In genomic region chr14:63949696-63950095, GRCh38 we compare ENCODE assay signal across 18 cellular contexts.
DNase-seq lines count a peak whose midpoint lies in the region; ATAC-seq and TF ChIP-seq lines count a peak whose summit lies in the region.
"Had no signal": no experiment of that assay in that cellular context is flagged by ENCODE, and none has a peak within 500 bp of the region (broad histone marks: within the 10 kb centered on the region; RNA-seq: fewer than 3 reads in every experiment).

No MANE protein-coding gene starts in this region.

- dilution Hi-C loops in IMR-90 (cut with HindIII; ENCODE audit: low sequenced_read_pairs, unreplicated experiment) = no loop called here

- no peak overlapping the region for H2BK20ac ChIP-seq in IMR-90 (ENCODE audit: low read depth, low read length)

- POLR2A ChIA-PET in AG04449 (lab: Yijun Ruan, JAX) (no interaction called here), IMR-90 (lab: Charles Lee; ENCODE audit: unreplicated experiment) (interaction anchor here (0.6 kb wide), 1 partner anchor 485 kb away, joined by 3 read pairs; no protein-coding TSS in a partner anchor)

- no peak overlapping the region for H2AFZ ChIP-seq in IMR-90 (replicated peaks; ENCODE audit: low read length, poor library complexity)
- H2AFZ ChIP-seq: PC-9 had no signal

- TF ChIP-seq POLR2A in IMR-90 (IDR thresholded peaks at IDR 0.05; ENCODE audit: low read depth, low read length) = no peak
- no peak for TF ChIP-seq POLR2A in erythroblast (IDR thresholded peaks at IDR 0.05; ENCODE audit: low read length)

- H2AK9ac ChIP-seq in IMR-90 (replicated peaks; ENCODE audit: low read depth, low read length, poor library complexity) = no peak overlapping the region

- no peak overlapping the region for H3K23ac ChIP-seq in IMR-90 (ENCODE audit: low read depth, low read length)

- CTCF ChIA-PET in AG04449 (lab: Yijun Ruan, JAX) (interaction anchor here (1.0 to 1.2 kb wide), 3 partner anchors 13 to 354 kb away, joined by 3 read pairs; no protein-coding TSS in a partner anchor), IMR-90 (lab: Yijun Ruan, JAX) (no interaction called here)

- no TSS peak for BruUV-seq in IMR-90 (replicated peaks; lab: Mats Ljungman, UMichigan)

- H3K27ac ChIP-seq in IMR-90 (ENCODE audit: insufficient read depth, low read length) = no peak overlapping the region
- H3K27ac ChIP-seq: PC-9 had no signal

- H3K9me3 ChIP-seq in IMR-90 (ENCODE audit: control insufficient read depth, insufficient read depth, low read length) = no peaks in the 10 kb centered on the region
- H3K9me3 ChIP-seq: Caco-2 had no signal

- no peak overlapping the region for H3K4me3 ChIP-seq in AG04449 (ENCODE audit: low read depth, low read length)
- H3K4me3 ChIP-seq in IMR-90 (ENCODE audit: insufficient read depth, low read depth, low read length) = no peak overlapping the region
- H3K4me3 ChIP-seq in choroid plexus epithelial cell (ENCODE audit: low read depth, low read length) = no peak overlapping the region
- no peak overlapping the region for H3K4me3 ChIP-seq in foreskin fibroblast (ENCODE audit: low read depth in 1 of 2, low read length in 2 of 2)
- H3K4me3 ChIP-seq: PC-9 had no signal

- no peak overlapping the region for H2AK5ac ChIP-seq in IMR-90 (ENCODE audit: low read depth, low read length)

- no peak overlapping the region for H3K14ac ChIP-seq in IMR-90 (replicated peaks; ENCODE audit: low read depth, low read length)

- DNase-seq in AG04449 (ENCODE audit: low read depth, low spot score) = peak; percentile 5
- peak; percentile 65 for DNase-seq in IMR-90
- DNase-seq in choroid plexus epithelial cell (ENCODE audit: low read depth) = peak; percentile 32
- DNase-seq in foreskin fibroblast = peak; percentile 23 to 50
- DNase-seq in HUDEP-2 (lab: John Stamatoyannopoulos, UW; ENCODE audit: unreplicated experiment in 76 of 76) = no peak
- DNase-seq in erythroblast (lab: John Stamatoyannopoulos, UW) = no peak
- no peak for DNase-seq in pons (ENCODE audit: low spot score)
- DNase-seq: 8988T, AML-193, Caco-2, MM.1S, NCI-H1105 treated with DMSO at 0.1 percent for 48 hours, NCI-H187, NCI-H446 treated with DMSO at 0.1 percent for 48 hours, NCI-H774, PC-9 had no signal

- H4K20me1 ChIP-seq in IMR-90 (ENCODE audit: insufficient read depth, low read length) = no peaks in the 10 kb centered on the region

- H4K5ac ChIP-seq in IMR-90 (ENCODE audit: low read depth, low read length) = no peak overlapping the region

- no peaks in the 10 kb centered on the region for H3K27me3 ChIP-seq in IMR-90 (ENCODE audit: control insufficient read depth, insufficient read depth, low read length)

- H3K36me3 ChIP-seq in IMR-90 (ENCODE audit: control insufficient read depth, insufficient read depth, low read length) = no peaks in the 10 kb centered on the region

- TF ChIP-seq CTCF in AG04449 (IDR thresholded peaks at IDR 0.05; ENCODE audit: insufficient read depth, low read length, missing control alignments) (no peak), IMR-90 (conservative IDR thresholded peaks at IDR 0.05; ENCODE audit: low read depth, low read length) (no peak), choroid plexus epithelial cell (conservative IDR thresholded peaks at IDR 0.05; ENCODE audit: low read depth, low read length) (no peak), foreskin fibroblast (IDR thresholded peaks at IDR 0.05; ENCODE audit: low read depth, low read length) (no peak)

- 93% methylated on average over 2 of the region's 3 CpGs; no CpG with 5 or more reads in 1 of the 2 experiments for WGBS in IMR-90 (ENCODE audit: extremely low coverage in 2 of 2, insufficient read length in 1 of 2), 2 experiments

- no peak overlapping the region for H3K56ac ChIP-seq in IMR-90 (ENCODE audit: extremely low read depth, insufficient read depth, low read length)

- H3K4ac ChIP-seq in IMR-90 (ENCODE audit: low read depth, low read length) = no peak overlapping the region

- H3K18ac ChIP-seq in IMR-90 (ENCODE audit: low read depth, low read length) = no peak overlapping the region

- H3K9ac ChIP-seq in IMR-90 (ENCODE audit: low read depth, low read length) = no peak overlapping the region

- H3K9me1 ChIP-seq in IMR-90 (ENCODE audit: insufficient read depth, low read length) = 0 out of 2 replicates have a peak, but pooled peaks cover 3% of the 10 kb centered on the region

- H3K79me1 ChIP-seq in IMR-90 (ENCODE audit: low read depth in 1 of 2, low read length in 2 of 2) = no peaks in the 10 kb centered on the region

- no peak overlapping the region for H4K91ac ChIP-seq in IMR-90 (ENCODE audit: insufficient read depth, low read depth, low read length)

- H3K4me2 ChIP-seq in IMR-90 (ENCODE audit: low read depth, low read length) = no peak overlapping the region
- H3K4me2 ChIP-seq: PC-9 had no signal

- ATAC-seq in IMR-90 (ENCODE audit: low read depth) (peak; percentile 44; the same call in 1 of the 2 replicates), GM19463 (IDR thresholded peaks at IDR 0.05; ENCODE audit: unreplicated experiment) (no peak)
- ATAC-seq: HepG2 had no signal

- no peaks in the 10 kb centered on the region for H3K4me1 ChIP-seq in IMR-90 (ENCODE audit: control insufficient read depth, insufficient read depth, low read length)
- H3K4me1 ChIP-seq: Caco-2 had no signal

- H2BK15ac ChIP-seq in IMR-90 (ENCODE audit: low read depth, low read length) = no peak overlapping the region

- in situ Hi-C loops in IMR-90 (cut with MboI; ENCODE audit: low sequenced_read_pairs) = no loop called here

- no peak overlapping the region for H2BK120ac ChIP-seq in IMR-90 (ENCODE audit: low read depth, low read length)

- intact Hi-C loops in IMR-90 (cut with micrococcal nuclease) = no loop called here

- TF ChIP-seq RAD21 in IMR-90 (IDR thresholded peaks at IDR 0.05; ENCODE audit: low read length) = no peak

- no peak overlapping the region for H4K8ac ChIP-seq in IMR-90 (ENCODE audit: low read depth in 2 of 2, low read length in 2 of 2)

- no peak overlapping the region for H2BK5ac ChIP-seq in IMR-90 (ENCODE audit: low read depth, low read length, poor library complexity, severe bottlenecking)

TF ChIP-seq in IMR-90, 13 proteins besides CTCF, POLR2A, EP300 and RAD21:
- TF ChIP-seq NFE2L2 (IDR thresholded peaks at IDR 0.05; ENCODE audit: low read depth, low read length) = no peak
- TF ChIP-seq BHLHE40 (IDR thresholded peaks at IDR 0.05; ENCODE audit: low read depth, low read length) = no peak
- no peak for TF ChIP-seq CEBPB (IDR thresholded peaks at IDR 0.05; ENCODE audit: low read depth, low read length)
- TF ChIP-seq MAFK (IDR thresholded peaks at IDR 0.05; ENCODE audit: low read depth, low read length) = no peak
- TF ChIP-seq RFX5 (IDR thresholded peaks at IDR 0.05; ENCODE audit: low read depth, low read length) = no peak
- TF ChIP-seq SMC3 (IDR thresholded peaks at IDR 0.05; ENCODE audit: low read depth, low read length) = no peak
- TF ChIP-seq RCOR1 (IDR thresholded peaks at IDR 0.05; ENCODE audit: insufficient replicate concordance, low read length) = no peak
- TF ChIP-seq FOS (IDR thresholded peaks at IDR 0.05; ENCODE audit: low read depth, low read length) = no peak
- TF ChIP-seq, protein P1, sequence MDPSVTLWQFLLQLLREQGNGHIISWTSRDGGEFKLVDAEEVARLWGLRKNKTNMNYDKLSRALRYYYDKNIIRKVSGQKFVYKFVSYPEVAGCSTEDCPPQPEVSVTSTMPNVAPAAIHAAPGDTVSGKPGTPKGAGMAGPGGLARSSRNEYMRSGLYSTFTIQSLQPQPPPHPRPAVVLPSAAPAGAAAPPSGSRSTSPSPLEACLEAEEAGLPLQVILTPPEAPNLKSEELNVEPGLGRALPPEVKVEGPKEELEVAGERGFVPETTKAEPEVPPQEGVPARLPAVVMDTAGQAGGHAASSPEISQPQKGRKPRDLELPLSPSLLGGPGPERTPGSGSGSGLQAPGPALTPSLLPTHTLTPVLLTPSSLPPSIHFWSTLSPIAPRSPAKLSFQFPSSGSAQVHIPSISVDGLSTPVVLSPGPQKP (IDR thresholded peaks at IDR 0.05; ENCODE audit: borderline replicate concordance, low read depth, low read length) = no peak
- TF ChIP-seq MXI1 (IDR thresholded peaks at IDR 0.05; ENCODE audit: borderline replicate concordance, low read depth, low read length) = no peak
- TF ChIP-seq CHD1 (IDR thresholded peaks at IDR 0.05; ENCODE audit: low read depth, low read length) = no peak
- TF ChIP-seq, protein P2, sequence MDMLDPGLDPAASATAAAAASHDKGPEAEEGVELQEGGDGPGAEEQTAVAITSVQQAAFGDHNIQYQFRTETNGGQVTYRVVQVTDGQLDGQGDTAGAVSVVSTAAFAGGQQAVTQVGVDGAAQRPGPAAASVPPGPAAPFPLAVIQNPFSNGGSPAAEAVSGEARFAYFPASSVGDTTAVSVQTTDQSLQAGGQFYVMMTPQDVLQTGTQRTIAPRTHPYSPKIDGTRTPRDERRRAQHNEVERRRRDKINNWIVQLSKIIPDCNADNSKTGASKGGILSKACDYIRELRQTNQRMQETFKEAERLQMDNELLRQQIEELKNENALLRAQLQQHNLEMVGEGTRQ (IDR thresholded peaks at IDR 0.05; ENCODE audit: low read depth, low read length) = no peak
- TF ChIP-seq MAZ (IDR thresholded peaks at IDR 0.05; ENCODE audit: borderline replicate concordance, low read depth, low read length) = no peak

Comparison
In these comparisons a context has a peak if more than half of its experiments do, and no peak if none do; other contexts are left out.
1. DNase-seq: peak in AG04449 (single experiment), IMR-90 (single experiment), choroid plexus epithelial cell (single experiment) and foreskin fibroblast (2 of 2); none in HUDEP-2 (0 of 76), erythroblast (0 of 2) and pons (single experiment).